In genomic region chr17:27247071-27247957, GRCh38 we compare ENCODE assay signal across 7 cellular contexts. TPM values are rescaled to one million over a fixed set of nuclear protein-coding genes. Genes with fewer than 3 reads are reported as not detected.
A peak's percentile ranks its signal among the peaks of the same experiment; 100 is the strongest.
DNase-seq lines count a peak whose midpoint lies in the region; ATAC-seq and TF ChIP-seq lines count a peak whose summit lies in the region.

No MANE protein-coding gene starts in this region.

- H3K27ac ChIP-seq in layer of hippocampus (ENCODE audit: low read depth, low read length) = peak overlapping the region; percentile 17

- H3K27me3 ChIP-seq in layer of hippocampus (ENCODE audit: control insufficient read depth, insufficient read depth, low read length) = no peaks in the 10 kb centered on the region

- intact Hi-C loops in MCF 10A (cut with micrococcal nuclease) = no loop called here

- ATAC-seq in GM21723 (IDR thresholded peaks at IDR 0.05; ENCODE audit: unreplicated experiment) = no peak
- ATAC-seq in stimulated activated effector memory CD8-positive, alpha-beta T cell treated with anti-CD3 and anti-CD28 coated beads, Interleukin-12 subunit alpha, Interleukin-12 subunit beta, amount 100 ng/mL, for 72 hours = no peak
- ATAC-seq in GM18502 (IDR thresholded peaks at IDR 0.05; ENCODE audit: poor library complexity, unreplicated experiment) = no peak

- no TSS peak for BruUV-seq in MCF 10A (replicated peaks; lab: Mats Ljungman, UMichigan)

- H3K27ac Mint-ChIP-seq in MCF 10A (ENCODE audit: low read depth, unreplicated experiment) = peak overlapping the region; percentile 78
- no peak overlapping the region for H3K27ac Mint-ChIP-seq in stimulated activated effector memory CD8-positive, alpha-beta T cell treated with anti-CD3 and anti-CD28 coated beads, Interleukin-12 subunit alpha, Interleukin-12 subunit beta, amount 100 ng/mL, for 72 hours

- no peak overlapping the region for H3K4me3 Mint-ChIP-seq in MCF 10A (ENCODE audit: unreplicated experiment)
- no peak overlapping the region for H3K4me3 Mint-ChIP-seq in stimulated activated effector memory CD8-positive, alpha-beta T cell treated with anti-CD3 and anti-CD28 coated beads, Interleukin-12 subunit alpha, Interleukin-12 subunit beta, amount 100 ng/mL, for 72 hours

- H3K36me3 Mint-ChIP-seq in MCF 10A (ENCODE audit: insufficient read depth, unreplicated experiment) = no peaks in the 10 kb centered on the region
- H3K36me3 Mint-ChIP-seq in stimulated activated effector memory CD8-positive, alpha-beta T cell treated with anti-CD3 and anti-CD28 coated beads, Interleukin-12 subunit alpha, Interleukin-12 subunit beta, amount 100 ng/mL, for 72 hours = no peaks in the 10 kb centered on the region

- POLR2A ChIA-PET in MCF 10A (lab: Yijun Ruan, JAX) = interaction anchor here (0.8 to 4.9 kb wide), 3 partner anchors 35 to 83 kb away, joined by 3 to 90 read pairs (median 5); partner anchors contain the start of gene WSB1

- no peaks in the 10 kb centered on the region for H3K9me3 Mint-ChIP-seq in MCF 10A (ENCODE audit: unreplicated experiment)
- H3K9me3 Mint-ChIP-seq in stimulated activated effector memory CD8-positive, alpha-beta T cell treated with anti-CD3 and anti-CD28 coated beads, Interleukin-12 subunit alpha, Interleukin-12 subunit beta, amount 100 ng/mL, for 72 hours = no peaks in the 10 kb centered on the region

- CTCF ChIA-PET in MCF 10A (lab: Yijun Ruan, JAX) = interaction anchor here (3.6 kb wide), 1 partner anchor 11 kb away, joined by 20 read pairs; no protein-coding TSS in a partner anchor

- H3K4me1 Mint-ChIP-seq in MCF 10A (ENCODE audit: insufficient read depth, unreplicated experiment) = peaks cover 37% of the 10 kb centered on the region
- H3K4me1 Mint-ChIP-seq in stimulated activated effector memory CD8-positive, alpha-beta T cell treated with anti-CD3 and anti-CD28 coated beads, Interleukin-12 subunit alpha, Interleukin-12 subunit beta, amount 100 ng/mL, for 72 hours = peaks cover 10% of the 10 kb centered on the region

- peaks cover 11% of the 10 kb centered on the region for H3K27me3 Mint-ChIP-seq in MCF 10A (ENCODE audit: insufficient read depth, unreplicated experiment)

- DNase-seq in NCI-H1694 (lab: John Stamatoyannopoulos, UW) (peak; percentile 56), MCF 10A (ENCODE audit: unreplicated experiment) (peak; percentile 95), ureter (ENCODE audit: low spot score) (peak; percentile 80)
- DNase-seq in stimulated activated effector memory CD8-positive, alpha-beta T cell treated with anti-CD3 and anti-CD28 coated beads, Interleukin-12 subunit alpha, Interleukin-12 subunit beta, amount 100 ng/mL, for 72 hours (ENCODE audit: low spot score in 2 of 2) = no peak

- no peak for TF ChIP-seq CTCF in MCF 10A (IDR thresholded peaks at IDR 0.05; ENCODE audit: unreplicated experiment)

RNA-seq across cellular contexts. Expression of gene WSB1, which starts 46.6 kb away (rescaled TPM):
- 93.1 and 145 TPM in 2 replicates for total RNA-seq in MCF 10A (2022)
- total RNA-seq in ureter = 204 TPM

Comparison
In these comparisons a context has a peak if more than half of its experiments do, and no peak if none do; other contexts are left out.
1. DNase-seq: peak in NCI-H1694 (single experiment), MCF 10A (single experiment) and ureter (single experiment); none in stimulated activated effector memory CD8-positive, alpha-beta T cell treated with anti-CD3 and anti-CD28 coated beads, Interleukin-12 subunit alpha, Interleukin-12 subunit beta, amount 100 ng/mL, for 72 hours (0 of 2).